26 cellular contexts compared by ENCODE assay signal in genomic region chr19:1814833-1815604, GRCh38.
"Had no signal": no experiment of that assay in that cellular context is flagged by ENCODE, and none has a peak within 500 bp of the region (broad histone marks: within the 10 kb centered on the region; RNA-seq: fewer than 3 reads in every experiment).

No MANE protein-coding gene starts in this region.

- H3K4me3 ChIP-seq: body of pancreas, cardiac muscle cell, esophagus squamous epithelium, gastrocnemius medialis, stomach, suprapubic skin, transverse colon had no signal

- H3K36me3 Mint-ChIP-seq: activated naive CD4-positive, alpha-beta T cell treated with anti-CD3 and anti-CD28 coated beads, Interleukin-2, amount 50 U/mL, for 24 hours had no signal

- H3K4me3 Mint-ChIP-seq: activated naive CD4-positive, alpha-beta T cell treated with anti-CD3 and anti-CD28 coated beads, Interleukin-2, amount 50 U/mL, for 24 hours; activated T-cell treated with anti-CD3 and anti-CD28 coated beads, Interleukin-2, amount 50 U/mL, for 4 hours; endodermal cell; nephron progenitor cell; stimulated activated effector memory CD8-positive, alpha-beta T cell treated with anti-CD3 and anti-CD28 coated beads, Interleukin-12 subunit alpha, Interleukin-12 subunit beta, amount 100 ng/mL, for 72 hours; WTC11 had no signal

- H3K27me3 Mint-ChIP-seq: activated naive CD4-positive, alpha-beta T cell treated with anti-CD3 and anti-CD28 coated beads, Interleukin-2, amount 50 U/mL, for 24 hours had no signal

- H3K27ac Mint-ChIP-seq: activated naive CD4-positive, alpha-beta T cell treated with anti-CD3 and anti-CD28 coated beads, Interleukin-2, amount 50 U/mL, for 24 hours; activated T-helper 2 cell treated with anti-CD3 and anti-CD28 coated beads, Interferon-gamma antibody, Interleukin-2, Interleukin-4, amounts not matched to agents 10 μg/mL and 5 μg/mL and 100 μg/mL, durations not matched to agents 14 hours and 24 hours and 36 hours; endodermal cell; nephron progenitor cell; stimulated activated effector memory CD8-positive, alpha-beta T cell treated with anti-CD3 and anti-CD28 coated beads, Interleukin-12 subunit alpha, Interleukin-12 subunit beta, amount 100 ng/mL, for 72 hours; WTC11 had no signal

- ATAC-seq: activated T-cell treated with anti-CD3 and anti-CD28 coated beads, Interleukin-2, amount 50 U/mL, for 4 hours; body of pancreas; gastrocnemius medialis; sciatic nerve; stimulated activated effector memory CD8-positive, alpha-beta T cell treated with anti-CD3 and anti-CD28 coated beads, Interleukin-12 subunit alpha, Interleukin-12 subunit beta, amount 100 ng/mL, for 72 hours; WTC11 had no signal

- H3K9me3 Mint-ChIP-seq: activated naive CD4-positive, alpha-beta T cell treated with anti-CD3 and anti-CD28 coated beads, Interleukin-2, amount 50 U/mL, for 24 hours; activated T-cell treated with anti-CD3 and anti-CD28 coated beads, Interleukin-2, amount 50 U/mL, for 4 hours; activated T-helper 2 cell treated with anti-CD3 and anti-CD28 coated beads, Interferon-gamma antibody, Interleukin-2, Interleukin-4, amounts not matched to agents 10 μg/mL and 5 μg/mL and 100 μg/mL, durations not matched to agents 14 hours and 24 hours and 36 hours; endodermal cell; nephron progenitor cell; stimulated activated effector memory CD8-positive, alpha-beta T cell treated with anti-CD3 and anti-CD28 coated beads, Interleukin-12 subunit alpha, Interleukin-12 subunit beta, amount 100 ng/mL, for 72 hours; WTC11 had no signal

- DNase-seq: activated CD4-positive, alpha-beta T cell treated with anti-CD3 and anti-CD28 coated beads, Interleukin-2, amount 50 U/mL, for 4 hours; activated CD8-positive, alpha-beta memory T cell treated with anti-CD3 and anti-CD28 coated beads for 24 hours; activated CD8-positive, alpha-beta memory T cell treated with anti-CD3 and anti-CD28 coated beads, Interleukin-2, amount 50 U/mL, for 4 hours; activated T-cell treated with anti-CD3 and anti-CD28 coated beads, Interleukin-2, amount 50 U/mL, for 4 hours; anterior cingulate cortex; body of pancreas; cortex of kidney; endodermal cell; esophagus squamous epithelium; gastrocnemius medialis; head of caudate nucleus; mesenchymal stem cell; nephron progenitor cell; occipital lobe; small intestine; stimulated activated CD4-positive, alpha-beta T cell treated with anti-CD3 and anti-CD28 coated beads, Interleukin-2, amount 100 ng/mL, for 24 hours; stomach; T1000; transverse colon had no signal

- H3K9me3 ChIP-seq: body of pancreas, esophagus squamous epithelium, gastrocnemius medialis, stomach, suprapubic skin, transverse colon had no signal

- H3K27ac ChIP-seq: body of pancreas, cardiac muscle cell, esophagus squamous epithelium, gastrocnemius medialis, stomach, suprapubic skin, transverse colon had no signal

- H3K27me3 ChIP-seq: body of pancreas, cardiac muscle cell, esophagus squamous epithelium, gastrocnemius medialis, stomach, suprapubic skin, transverse colon had no signal
